ENCODE assay signal across 18 cellular contexts in the genomic region with DNA sequence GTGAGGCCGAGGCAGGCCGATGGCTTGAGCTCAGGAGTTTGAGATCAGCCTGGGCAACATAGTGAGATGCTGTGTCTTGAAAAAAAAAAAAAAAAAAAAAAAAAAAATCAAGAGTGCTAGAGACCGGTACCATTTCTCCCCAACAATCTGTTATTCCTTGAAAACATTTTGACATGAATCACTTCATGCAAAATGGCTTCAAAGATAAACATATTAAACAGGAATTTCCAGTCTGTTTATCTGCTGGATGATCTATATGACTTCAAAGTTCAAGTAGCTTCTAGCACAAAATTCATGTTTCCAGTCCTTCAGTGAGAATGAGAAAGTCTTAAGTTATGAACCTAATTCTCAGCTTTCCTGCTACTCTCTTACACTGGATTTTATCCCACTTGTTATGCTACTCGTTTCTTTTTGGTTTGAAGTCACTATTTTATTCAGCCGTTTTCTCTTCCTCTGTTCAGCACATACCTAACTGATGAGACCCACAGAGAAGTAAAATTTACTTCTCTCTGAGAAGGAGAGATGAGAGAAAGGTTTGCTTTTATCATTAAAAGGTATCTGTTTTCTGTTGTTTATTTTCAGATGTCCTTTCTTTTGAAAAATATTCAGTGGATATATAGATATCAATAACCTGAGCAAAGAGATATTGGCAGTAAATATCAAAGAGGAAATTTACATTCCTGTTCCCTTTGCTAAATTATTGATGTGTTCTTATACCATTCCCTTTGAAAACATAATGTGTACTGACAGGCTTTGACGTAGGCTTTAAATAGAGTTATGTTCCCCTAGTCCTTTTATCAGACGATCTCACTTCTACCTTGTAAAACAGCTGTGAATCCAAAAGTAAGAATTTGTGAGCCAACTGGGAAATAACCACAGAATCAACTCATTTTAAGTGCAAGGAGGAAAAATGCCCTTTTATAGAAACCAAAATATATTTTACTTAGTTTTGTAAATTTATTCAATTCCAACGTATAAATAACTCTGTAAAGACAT. TPM values are rescaled to one million over a fixed set of nuclear protein-coding genes. Genes with fewer than 3 reads are reported as not detected.
A peak's percentile ranks its signal among the peaks of the same experiment; 100 is the strongest.
DNase-seq lines count a peak whose midpoint lies in the region; ATAC-seq, FAIRE-seq and TF ChIP-seq lines count a peak whose summit lies in the region.
"Had no signal": no experiment of that assay in that cellular context is flagged by ENCODE, and none has a peak within 500 bp of the region (broad histone marks: within the 10 kb centered on the region; RNA-seq: fewer than 3 reads in every experiment).

No MANE protein-coding gene starts in this region.

- no peak for TF ChIP-seq POLR2A in IMR-90 (IDR thresholded peaks at IDR 0.05; ENCODE audit: low read depth, low read length)
- TF ChIP-seq POLR2A in adrenal gland (IDR thresholded peaks at IDR 0.05) = no peak

- H3K14ac ChIP-seq in IMR-90 (replicated peaks; ENCODE audit: low read depth, low read length) (no peak overlapping the region), trophoblast cell (ENCODE audit: low read length) (no peak overlapping the region)

- no peak overlapping the region for H3K27ac Mint-ChIP-seq in CD14-positive monocyte
- H3K27ac Mint-ChIP-seq: activated naive CD4-positive, alpha-beta T cell treated with anti-CD3 and anti-CD28 coated beads, Interleukin-2, amount 10 ng/mL, durations not matched to agents 7 days and 5 days; immature natural killer cell had no signal

- H2BK15ac ChIP-seq in IMR-90 (ENCODE audit: low read depth, low read length) = no peak overlapping the region

- WGBS in IMR-90 (ENCODE audit: extremely low coverage in 2 of 2, insufficient read length in 1 of 2), 2 experiments = no CpG with 5 or more reads among the region's 8 CpGs
- no CpG with 5 or more reads among the region's 8 CpGs for WGBS in trophoblast cell (ENCODE audit: extremely low coverage, insufficient coverage, insufficient read length)
- 64 to 69% (median 67%) methylated on average over 8 of the region's 8 CpGs for WGBS in adrenal gland, 4 donors

- no peaks in the 10 kb centered on the region; a peak in 1 of 4 replicates for H3K79me1 ChIP-seq in IMR-90 (ENCODE audit: low read depth in 1 of 2, low read length in 2 of 2)
- peaks cover 1% of the 10 kb centered on the region for H3K79me1 ChIP-seq in trophoblast cell (ENCODE audit: low read length)

- H2BK120ac ChIP-seq in IMR-90 (ENCODE audit: low read depth, low read length) (no peak overlapping the region), trophoblast cell (ENCODE audit: insufficient read depth, low read length, poor library complexity) (no peak overlapping the region)

- H4K8ac ChIP-seq in IMR-90 (ENCODE audit: low read depth in 2 of 2, low read length in 2 of 2) (0 out of 4 replicates have a peak overlapping the region, but pooled peaks of 1 of the 2 experiments have one; percentile 9), trophoblast cell (ENCODE audit: low read depth, low read length) (no peak overlapping the region)

- no peak overlapping the region for H3K4me3 Mint-ChIP-seq in CD14-positive monocyte
- H3K4me3 Mint-ChIP-seq: activated naive CD4-positive, alpha-beta T cell treated with anti-CD3 and anti-CD28 coated beads, Interleukin-2, amount 10 ng/mL, durations not matched to agents 7 days and 5 days; immature natural killer cell; naive thymus-derived CD4-positive, alpha-beta T cell had no signal

- no peaks in the 10 kb centered on the region for H3K4me1 Mint-ChIP-seq in CD14-positive monocyte
- H3K4me1 Mint-ChIP-seq: activated naive CD4-positive, alpha-beta T cell treated with anti-CD3 and anti-CD28 coated beads, Interleukin-2, amount 10 ng/mL, durations not matched to agents 7 days and 5 days; immature natural killer cell; naive thymus-derived CD4-positive, alpha-beta T cell had no signal

- H3K27ac ChIP-seq in IMR-90 (ENCODE audit: insufficient read depth, low read length) = peak overlapping the region; percentile 70; the same call in 1 of the 2 replicates
- H3K27ac ChIP-seq in trophoblast cell (ENCODE audit: low read depth, low read length) = no peak overlapping the region
- H3K27ac ChIP-seq in adrenal gland = peak overlapping the region in 2 of 5 donors; percentile 7 to 9
- H3K27ac ChIP-seq: brain microvascular endothelial cell, esophagus muscularis mucosa had no signal

- H3K9ac ChIP-seq in IMR-90 (ENCODE audit: low read depth, low read length) (no peak overlapping the region), trophoblast cell (ENCODE audit: low read length) (no peak overlapping the region)

- H3K27me3 Mint-ChIP-seq in CD14-positive monocyte (ENCODE audit: low read depth in 3 of 3) = no peaks in the 10 kb centered on the region
- H3K27me3 Mint-ChIP-seq: activated naive CD4-positive, alpha-beta T cell treated with anti-CD3 and anti-CD28 coated beads, Interleukin-2, amount 10 ng/mL, durations not matched to agents 7 days and 5 days; naive thymus-derived CD4-positive, alpha-beta T cell had no signal

- FAIRE-seq in bronchial epithelial cell (lab: Jason Lieb, UNC) = no peak
- FAIRE-seq: G401.6, HTR-8/SVneo had no signal

- peaks cover 64 to 68% of the 10 kb centered on the region in 2 donors for H3K36me3 Mint-ChIP-seq in CD14-positive monocyte

- BruUV-seq in IMR-90 (replicated peaks; lab: Mats Ljungman, UMichigan) = no TSS peak

- ATAC-seq in IMR-90 (ENCODE audit: low read depth) (peak; percentile 66), GM21447 (IDR thresholded peaks at IDR 0.05; ENCODE audit: unreplicated experiment) (no peak)
- ATAC-seq: naive thymus-derived CD4-positive, alpha-beta T cell had no signal

- peak overlapping the region; percentile 32; the same call in 1 of the 2 replicates for H3K18ac ChIP-seq in IMR-90 (ENCODE audit: low read depth, low read length)
- no peak overlapping the region for H3K18ac ChIP-seq in trophoblast cell (ENCODE audit: low read length)

- H3K23ac ChIP-seq in IMR-90 (ENCODE audit: low read depth, low read length) = no peak overlapping the region
- H3K23ac ChIP-seq in trophoblast cell (ENCODE audit: low read length) = no peak overlapping the region

- intact Hi-C loops in IMR-90 (cut with micrococcal nuclease) (no loop called here), CD14-positive monocyte (cut with micrococcal nuclease) (loop anchor here in 1 of 2 donors (10.0 kb wide), 1 partner anchor 175 kb away; no protein-coding TSS in a partner anchor), adrenal gland (cut with DNase I) (loop anchor here in 1 of 2 donors (10.0 kb wide), 1 partner anchor 85 kb away; no protein-coding TSS in a partner anchor)

- no peaks in the 10 kb centered on the region for H4K20me1 ChIP-seq in IMR-90 (ENCODE audit: insufficient read depth, low read length)

- H3K4me2 ChIP-seq in IMR-90 (ENCODE audit: low read depth, low read length) (peak overlapping the region; percentile 74; the same call in 1 of the 2 replicates), trophoblast cell (ENCODE audit: low read length) (no peak overlapping the region)

- peaks cover 5% of the 10 kb centered on the region; the same call in 1 of the 2 replicates for H3K9me1 ChIP-seq in IMR-90 (ENCODE audit: insufficient read depth, low read length)

- H3K9me3 ChIP-seq in IMR-90 (ENCODE audit: control insufficient read depth, insufficient read depth, low read length) (no peaks in the 10 kb centered on the region), trophoblast cell (ENCODE audit: insufficient read depth, low read depth, low read length) (no peaks in the 10 kb centered on the region), adrenal gland (replicated peaks in 1 of 3) (no peaks in the 10 kb centered on the region)
- H3K9me3 ChIP-seq: esophagus muscularis mucosa had no signal

- no peak overlapping the region for H4K5ac ChIP-seq in IMR-90 (ENCODE audit: low read depth, low read length)

- no peak for TF ChIP-seq RAD21 in IMR-90 (IDR thresholded peaks at IDR 0.05; ENCODE audit: low read length)

- no peak overlapping the region for H3K56ac ChIP-seq in IMR-90 (ENCODE audit: extremely low read depth, insufficient read depth, low read length)

- no peak overlapping the region for H2BK20ac ChIP-seq in IMR-90 (ENCODE audit: low read depth, low read length)

- CTCF ChIA-PET in IMR-90 (lab: Yijun Ruan, JAX) = interaction anchor here (0.6 to 0.7 kb wide), 2 partner anchors 564 to 739 kb away, joined by 4 to 6 read pairs; a partner anchor contains a TSS

- H3K4me3 ChIP-seq in IMR-90 (ENCODE audit: insufficient read depth, low read depth, low read length) (no peak overlapping the region), bronchial epithelial cell (ENCODE audit: low read depth, low read length) (no peak overlapping the region), trophoblast cell (ENCODE audit: low read depth, low read length) (no peak overlapping the region), adrenal gland (no peak overlapping the region)
- H3K4me3 ChIP-seq: esophagus muscularis mucosa had no signal

- H3K4ac ChIP-seq in IMR-90 (ENCODE audit: low read depth, low read length) (no peak overlapping the region), trophoblast cell (ENCODE audit: low read depth, low read length) (no peak overlapping the region)

- H3K27me3 ChIP-seq in IMR-90 (ENCODE audit: control insufficient read depth, insufficient read depth, low read length) (no peaks in the 10 kb centered on the region), bronchial epithelial cell (ENCODE audit: control insufficient read depth, insufficient read depth, low read length) (no peaks in the 10 kb centered on the region), trophoblast cell (ENCODE audit: insufficient read depth, low read length) (no peaks in the 10 kb centered on the region), adrenal gland (no peaks in the 10 kb centered on the region)
- H3K27me3 ChIP-seq: brain microvascular endothelial cell, esophagus muscularis mucosa had no signal

- H2AK9ac ChIP-seq in IMR-90 (replicated peaks; ENCODE audit: low read depth, low read length, poor library complexity) = no peak overlapping the region

- peak; percentile 74 for DNase-seq in DMS53 (lab: John Stamatoyannopoulos, UW)
- peak; percentile 43 for DNase-seq in IMR-90
- DNase-seq in bronchial epithelial cell (ENCODE audit: low read depth) = peak; percentile 29
- DNase-seq in trophoblast cell = peak in 1 of 2 donors; percentile 96
- DNase-seq in anterior cingulate cortex (lab: John Stamatoyannopoulos, UW) = no peak
- DNase-seq in CD14-positive monocyte (ENCODE audit: low spot score) = no peak
- DNase-seq in adrenal gland = no peak
- DNase-seq: activated naive CD4-positive, alpha-beta T cell treated with anti-CD3 and anti-CD28 coated beads, Interleukin-2, amount 10 ng/mL, durations not matched to agents 7 days and 5 days; brain microvascular endothelial cell; immature natural killer cell; naive thymus-derived CD4-positive, alpha-beta T cell; NCI-H1417; NCI-H82; stimulated activated CD8-positive, alpha-beta memory T cell treated with anti-CD3 and anti-CD28 coated beads, Interleukin-4, amount 100 ng/mL, for 48 hours had no signal

- POLR2A ChIA-PET in IMR-90 (lab: Charles Lee; ENCODE audit: unreplicated experiment) = no interaction called here

- H2BK5ac ChIP-seq in IMR-90 (ENCODE audit: low read depth, low read length, poor library complexity, severe bottlenecking) (peak overlapping the region; percentile 48), trophoblast cell (ENCODE audit: low read depth, low read length, poor library complexity) (no peak overlapping the region)

- no peaks in the 10 kb centered on the region for H3K79me2 ChIP-seq in trophoblast cell (ENCODE audit: control insufficient read depth, insufficient read depth, low read length, poor library complexity)

- no peak overlapping the region for H4K91ac ChIP-seq in IMR-90 (ENCODE audit: insufficient read depth, low read depth, low read length)
- peak overlapping the region; percentile 24 for H4K91ac ChIP-seq in trophoblast cell (ENCODE audit: low read depth, low read length)

- H2AK5ac ChIP-seq in IMR-90 (ENCODE audit: low read depth, low read length) (no peak overlapping the region), trophoblast cell (ENCODE audit: low read length) (no peak overlapping the region)

- H4K12ac ChIP-seq in trophoblast cell (ENCODE audit: low read depth, low read length) = no peak overlapping the region

- H2AFZ ChIP-seq in IMR-90 (replicated peaks; ENCODE audit: low read length, poor library complexity) (no peak overlapping the region), trophoblast cell (ENCODE audit: insufficient read depth, low read length, poor library complexity) (no peak overlapping the region)

- no peak overlapping the region for H2BK12ac ChIP-seq in trophoblast cell (ENCODE audit: low read length)

- H3K4me1 ChIP-seq in IMR-90 (ENCODE audit: control insufficient read depth, insufficient read depth, low read length) (peaks cover 8% of the 10 kb centered on the region; the same call in 1 of the 2 replicates), trophoblast cell (ENCODE audit: control insufficient read depth in 1 of 2, insufficient read depth in 2 of 2, low read length in 2 of 2) (peaks cover 2% of the 10 kb centered on the region in 2 experiments), adrenal gland (replicated peaks in 1 of 2) (peaks cover 3 to 5% of the 10 kb centered on the region in 2 donors)
- H3K4me1 ChIP-seq: esophagus muscularis mucosa had no signal

- in situ Hi-C loops in IMR-90 (cut with MboI; ENCODE audit: low sequenced_read_pairs) = no loop called here

- peaks cover 0 to 2% (median 0%) of the 10 kb centered on the region in 7 donors for H3K9me3 Mint-ChIP-seq in CD14-positive monocyte
- H3K9me3 Mint-ChIP-seq: activated naive CD4-positive, alpha-beta T cell treated with anti-CD3 and anti-CD28 coated beads, Interleukin-2, amount 10 ng/mL, durations not matched to agents 7 days and 5 days; immature natural killer cell; naive thymus-derived CD4-positive, alpha-beta T cell had no signal

- peaks cover 12% of the 10 kb centered on the region for H3K36me3 ChIP-seq in IMR-90 (ENCODE audit: control insufficient read depth, insufficient read depth, low read length)
- peaks cover 4% of the 10 kb centered on the region for H3K36me3 ChIP-seq in bronchial epithelial cell (ENCODE audit: control insufficient read depth, insufficient read depth, low read length)
- H3K36me3 ChIP-seq in trophoblast cell (ENCODE audit: control insufficient read depth in 1 of 2, insufficient read depth in 2 of 2, low read length in 2 of 2) = peaks cover 4 to 5% of the 10 kb centered on the region in 2 experiments
- H3K36me3 ChIP-seq in adrenal gland (replicated peaks in 1 of 2) = peaks cover 0 to 35% of the 10 kb centered on the region in 2 donors

- TF ChIP-seq CTCF in IMR-90 (conservative IDR thresholded peaks at IDR 0.05; ENCODE audit: low read depth, low read length) (no peak), bronchial epithelial cell (IDR thresholded peaks at IDR 0.05; ENCODE audit: insufficient read depth, low read length, severe bottlenecking) (no peak), CD14-positive monocyte (IDR thresholded peaks at IDR 0.05) (no peak), adrenal gland (IDR thresholded peaks at IDR 0.05) (no peak)

- dilution Hi-C loops in IMR-90 (cut with HindIII; ENCODE audit: low sequenced_read_pairs, unreplicated experiment) = no loop called here

RNA-seq across cellular contexts. Expression of a gene that starts 38.2 kb away (rescaled TPM):
- total RNA-seq in IMR-90 (2012; rRNA removed) (37.1 and 76.1 TPM in 2 replicates), bronchial epithelial cell (128 and 192 TPM in 2 replicates), adrenal gland (100 to 1,000 TPM; 325 to 618 (median 520) TPM)
- polyA plus RNA-seq in IMR-90 (2012; rRNA removed) (57.7 and 82.0 TPM in 2 replicates), CD14-positive monocyte (100 to 1,000 TPM; 210 to 259 TPM), adrenal gland (100 to 1,000 TPM in 2 of 3 donors, 10 to 100 TPM in 1; 94.9 to 407 (median 187) TPM)
- 14.1 and 15.1 TPM in 2 replicates for polyA plus RNA-seq in IMR-90 (2012; cell fraction: cytosol; rRNA removed)
- 31.9 and 303 TPM in 2 replicates for polyA plus RNA-seq in IMR-90 (2012; cell fraction: nucleus; rRNA removed; ENCODE audit: low replicate concordance)
- polyA plus RNA-seq in trophoblast cell (2013) = 93.3 and 100 TPM in 2 replicates

Comparison
In these comparisons a context has a peak if more than half of its experiments do, and no peak if none do; other contexts are left out.
1. DNase-seq: peak in DMS53 (single experiment), IMR-90 (single experiment) and bronchial epithelial cell (single experiment); none in anterior cingulate cortex (0 of 58), CD14-positive monocyte (single experiment) and adrenal gland (0 of 7).